Comparison of ENCODE assay signal across 21 cellular contexts in genomic region chr6:124002377-124003081, GRCh38.
DNase-seq lines count a peak whose midpoint lies in the region; ATAC-seq lines count a peak whose summit lies in the region.
"Had no signal": no experiment of that assay in that cellular context is flagged by ENCODE, and none has a peak within 500 bp of the region (broad histone marks: within the 10 kb centered on the region; RNA-seq: fewer than 3 reads in every experiment).

No MANE protein-coding gene starts in this region.

- no peak overlapping the region for H3K23ac ChIP-seq in neuronal stem cell (ENCODE audit: low read depth, low read length, poor library complexity)

- H4K8ac ChIP-seq in neuronal stem cell (ENCODE audit: low read depth, low read length), result no peak overlapping the region

- peaks cover 0 to 2% of the 10 kb centered on the region in 2 donors for H3K4me1 ChIP-seq in neuronal stem cell (ENCODE audit: control insufficient read depth in 2 of 2, insufficient read depth in 1 of 2, low read depth in 1 of 2, low read length in 2 of 2)
- H3K4me1 ChIP-seq: body of pancreas, left lung had no signal

- no peak overlapping the region for H3K14ac ChIP-seq in neuronal stem cell (ENCODE audit: low read length)

- H2BK120ac ChIP-seq in neuronal stem cell (ENCODE audit: low read depth, low read length), result no peak overlapping the region

- H3K27ac ChIP-seq in neuronal stem cell (replicated peaks; ENCODE audit: low read length), result no peak overlapping the region
- H3K27ac ChIP-seq: body of pancreas, left lung, skin epidermis had no signal

- no peak overlapping the region for H3K4ac ChIP-seq in neuronal stem cell (ENCODE audit: low read length)

- no peak overlapping the region for H2AK5ac ChIP-seq in neuronal stem cell (ENCODE audit: low read depth, low read length)

- H3K36me3 ChIP-seq in neuronal stem cell (replicated peaks in 1 of 2; ENCODE audit: control insufficient read depth in 2 of 2, insufficient read depth in 2 of 2, low read length in 2 of 2), result no peaks in the 10 kb centered on the region
- H3K36me3 ChIP-seq: left lung had no signal

- no peaks in the 10 kb centered on the region for H3K79me1 ChIP-seq in neuronal stem cell (ENCODE audit: low read depth, low read length)

- no CpG with 5 or more reads among the region's 4 CpGs for WGBS in neuronal stem cell (ENCODE audit: extremely low coverage in 2 of 2, insufficient read length in 2 of 2, insufficient replicate concordance in 1 of 2), 2 donors

- no peak overlapping the region for H2AFZ ChIP-seq in neuronal stem cell (ENCODE audit: low read length)

- no peak overlapping the region for H2BK5ac ChIP-seq in neuronal stem cell (ENCODE audit: low read length)

- H3K4me2 ChIP-seq in neuronal stem cell (ENCODE audit: insufficient read depth, low read length, poor library complexity, severe bottlenecking), result no peak overlapping the region

- no peak overlapping the region for H2BK12ac ChIP-seq in neuronal stem cell (ENCODE audit: low read length)

- no peak overlapping the region for H3K18ac ChIP-seq in neuronal stem cell (ENCODE audit: low read length)

- H3K9ac ChIP-seq in neuronal stem cell (ENCODE audit: low read depth, low read length, poor library complexity), result no peak overlapping the region

- no peak overlapping the region for H2BK15ac ChIP-seq in neuronal stem cell (ENCODE audit: low read length)

- H3K9me3 ChIP-seq in neuronal stem cell (replicated peaks in 1 of 2; ENCODE audit: control insufficient read depth in 2 of 2, insufficient read depth in 1 of 2, low read depth in 1 of 2, low read length in 2 of 2), result no peaks in the 10 kb centered on the region
- H3K9me3 ChIP-seq: body of pancreas, left lung had no signal

- no peak overlapping the region for H3K4me3 ChIP-seq in neuronal stem cell (ENCODE audit: low read length in 2 of 2)
- H3K4me3 ChIP-seq: body of pancreas, left lung, skin epidermis had no signal

- ATAC-seq in HG03342 (IDR thresholded peaks at IDR 0.05; ENCODE audit: unreplicated experiment), result no peak
- ATAC-seq: body of pancreas, left lung, WTC11 had no signal

- DNase-seq in NCI-H69 (lab: John Stamatoyannopoulos, UW) (peak; percentile 46), fibroblast of peridontal ligament (ENCODE audit: extremely low read depth) (peak; percentile 8), midbrain (lab: John Stamatoyannopoulos, UW) (peak; percentile 32), superior temporal gyrus (ENCODE audit: extremely low spot score) (peak; percentile 83), neuronal stem cell (ENCODE audit: low spot score) (no peak), RKO (ENCODE audit: low spot score) (no peak)
- DNase-seq: activated CD4-positive, alpha-beta memory T cell treated with anti-CD3 and anti-CD28 coated beads, Interleukin-2, amount 10 ng/mL, durations not matched to agents 7 days and 5 days; activated naive CD4-positive, alpha-beta T cell treated with anti-CD3 and anti-CD28 coated beads, Interleukin-2, amount 10 ng/mL, durations not matched to agents 7 days and 5 days; activated T-cell treated with anti-CD3 and anti-CD28 coated beads, Interleukin-2, amount 50 U/mL, for 1 hour; AML-193; body of pancreas; dermis blood vessel endothelial cell; DND-41; left lung; NCI-H1105 treated with DMSO at 0.1 percent for 48 hours; NCI-H526; stimulated activated CD4-positive, alpha-beta T cell treated with anti-CD3 and anti-CD28 coated beads, Interleukin-2, amount 100 ng/mL, for 48 hours; T-helper 2 cell had no signal

- no peaks in the 10 kb centered on the region for H3K27me3 ChIP-seq in neuronal stem cell (ENCODE audit: control insufficient read depth in 3 of 3, insufficient read depth in 3 of 3, low read depth in 1 of 3, low read length in 3 of 3)
- H3K27me3 ChIP-seq: body of pancreas, left lung had no signal

- H4K91ac ChIP-seq in neuronal stem cell (ENCODE audit: low read depth, low read length, poor library complexity), result no peak overlapping the region

Comparison
In these comparisons a context has a peak if more than half of its experiments do, and no peak if none do; other contexts are left out.
1. DNase-seq: peak in NCI-H69 (single experiment), fibroblast of peridontal ligament (single experiment), midbrain (single experiment) and superior temporal gyrus (single experiment); none in neuronal stem cell (single experiment) and RKO (single experiment).